Comparison of ENCODE assay signal across 1 cellular context in the genomic region with DNA sequence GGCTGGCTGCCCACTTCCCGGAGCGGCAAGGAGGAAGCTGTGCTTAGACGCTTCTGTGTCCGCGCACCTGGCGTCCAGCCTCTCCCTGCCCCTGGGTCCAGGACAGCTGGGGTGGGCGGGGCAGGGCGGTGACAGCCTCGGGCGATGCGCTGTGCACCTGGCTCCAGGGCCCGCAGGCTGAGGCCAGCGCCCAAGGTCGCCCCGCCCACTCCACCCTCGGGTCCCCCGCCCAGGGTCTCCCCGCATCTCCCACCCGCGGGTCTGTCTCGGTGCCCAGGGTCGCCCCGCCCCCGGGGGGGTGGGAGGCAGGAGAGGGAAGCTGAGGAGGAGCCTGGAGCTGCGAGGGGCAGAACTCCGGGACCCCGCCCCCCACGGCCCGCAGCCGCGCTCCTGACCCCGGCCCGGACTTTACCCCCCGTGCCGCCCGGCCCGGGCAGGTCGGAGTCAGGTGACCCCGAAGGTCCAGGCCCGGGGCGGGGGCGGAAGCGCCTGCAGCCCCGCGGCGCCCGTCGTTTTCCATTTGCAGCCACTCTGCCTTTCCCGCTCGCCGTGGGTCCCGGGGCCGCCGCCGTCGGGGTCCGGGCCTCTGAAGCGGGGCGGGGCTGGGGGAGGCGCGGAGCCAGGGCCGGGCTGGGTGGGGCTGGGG.
TF ChIP-seq lines count a peak whose summit lies in the region.

A gene with protein sequence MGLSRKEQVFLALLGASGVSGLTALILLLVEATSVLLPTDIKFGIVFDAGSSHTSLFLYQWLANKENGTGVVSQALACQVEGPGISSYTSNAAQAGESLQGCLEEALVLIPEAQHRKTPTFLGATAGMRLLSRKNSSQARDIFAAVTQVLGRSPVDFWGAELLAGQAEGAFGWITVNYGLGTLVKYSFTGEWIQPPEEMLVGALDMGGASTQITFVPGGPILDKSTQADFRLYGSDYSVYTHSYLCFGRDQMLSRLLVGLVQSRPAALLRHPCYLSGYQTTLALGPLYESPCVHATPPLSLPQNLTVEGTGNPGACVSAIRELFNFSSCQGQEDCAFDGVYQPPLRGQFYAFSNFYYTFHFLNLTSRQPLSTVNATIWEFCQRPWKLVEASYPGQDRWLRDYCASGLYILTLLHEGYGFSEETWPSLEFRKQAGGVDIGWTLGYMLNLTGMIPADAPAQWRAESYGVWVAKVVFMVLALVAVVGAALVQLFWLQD (minus strand): TSS at position 69 of the 646 bp plus-strand sequence. CDS start 3,072 bp downstream, outside the sequence.

TF ChIP-seq in HepG2, 621 proteins besides CTCF, POLR2A, EP300 and RAD21 (continued from another document and continues in another):
- TF ChIP-seq, protein P1, sequence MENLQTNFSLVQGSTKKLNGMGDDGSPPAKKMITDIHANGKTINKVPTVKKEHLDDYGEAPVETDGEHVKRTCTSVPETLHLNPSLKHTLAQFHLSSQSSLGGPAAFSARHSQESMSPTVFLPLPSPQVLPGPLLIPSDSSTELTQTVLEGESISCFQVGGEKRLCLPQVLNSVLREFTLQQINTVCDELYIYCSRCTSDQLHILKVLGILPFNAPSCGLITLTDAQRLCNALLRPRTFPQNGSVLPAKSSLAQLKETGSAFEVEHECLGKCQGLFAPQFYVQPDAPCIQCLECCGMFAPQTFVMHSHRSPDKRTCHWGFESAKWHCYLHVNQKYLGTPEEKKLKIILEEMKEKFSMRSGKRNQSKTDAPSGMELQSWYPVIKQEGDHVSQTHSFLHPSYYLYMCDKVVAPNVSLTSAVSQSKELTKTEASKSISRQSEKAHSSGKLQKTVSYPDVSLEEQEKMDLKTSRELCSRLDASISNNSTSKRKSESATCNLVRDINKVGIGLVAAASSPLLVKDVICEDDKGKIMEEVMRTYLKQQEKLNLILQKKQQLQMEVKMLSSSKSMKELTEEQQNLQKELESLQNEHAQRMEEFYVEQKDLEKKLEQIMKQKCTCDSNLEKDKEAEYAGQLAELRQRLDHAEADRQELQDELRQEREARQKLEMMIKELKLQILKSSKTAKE (CRISPR knock-in tag; IDR thresholded peaks at IDR 0.05; ENCODE audit: borderline replicate concordance): no peak; the same call in 1 of the 2 replicates
- TF ChIP-seq ZNF557 (CRISPR knock-in tag; IDR thresholded peaks at IDR 0.05) (no peak), ZSCAN20 (CRISPR knock-in tag; IDR thresholded peaks at IDR 0.05; ENCODE audit: borderline replicate concordance) (no peak), ZNF350 (CRISPR knock-in tag; IDR thresholded peaks at IDR 0.05; ENCODE audit: borderline replicate concordance, low read depth) (no peak), MEIS1 (CRISPR knock-in tag; IDR thresholded peaks at IDR 0.05; ENCODE audit: borderline replicate concordance) (peak; percentile 46; the same call in 1 of the 2 replicates), GTF3A (CRISPR knock-in tag; conservative IDR thresholded peaks at IDR 0.05) (no peak), DNMT3B (CRISPR knock-in tag; conservative IDR thresholded peaks at IDR 0.05) (no peak), ZNF441 (CRISPR knock-in tag; IDR thresholded peaks at IDR 0.05; ENCODE audit: borderline replicate concordance) (no peak), ZNF225 (CRISPR knock-in tag; IDR thresholded peaks at IDR 0.05) (no peak), IKZF1 (IDR thresholded peaks at IDR 0.05) (no peak), ZNF337 (CRISPR knock-in tag; IDR thresholded peaks at IDR 0.05; ENCODE audit: borderline replicate concordance, low read depth) (no peak), ZFP41 (CRISPR knock-in tag; IDR thresholded peaks at IDR 0.05; ENCODE audit: borderline replicate concordance) (no peak), NFKBIZ (CRISPR knock-in tag; IDR thresholded peaks at IDR 0.05) (no peak), RBM22 (optimal IDR thresholded peaks at IDR 0.05; ENCODE audit: low read length) (no peak), PITX1 (CRISPR knock-in tag; IDR thresholded peaks at IDR 0.05) (0 out of 2 replicates have a peak, but pooled peaks have one; percentile 16), SRF (IDR thresholded peaks at IDR 0.05; ENCODE audit: low read depth, low read length) (no peak), HNF4A (CRISPR knock-in tag; IDR thresholded peaks at IDR 0.05) (peak; percentile 87), AHR (CRISPR knock-in tag; IDR thresholded peaks at IDR 0.05) (no peak), ZNF207 (IDR thresholded peaks at IDR 0.05; ENCODE audit: borderline replicate concordance) (no peak), ZNF772 (CRISPR knock-in tag; IDR thresholded peaks at IDR 0.05) (peak; percentile 61; the same call in 1 of the 2 replicates), SAP130 (CRISPR knock-in tag; IDR thresholded peaks at IDR 0.05; ENCODE audit: low read depth) (peak; percentile 88), KAT2B (IDR thresholded peaks at IDR 0.05; ENCODE audit: borderline replicate concordance, low read depth, low read length) (no peak), ZNF781 (CRISPR knock-in tag; IDR thresholded peaks at IDR 0.05; ENCODE audit: borderline replicate concordance, not compliant biosample characterization) (no peak), MTA1 (CRISPR knock-in tag; IDR thresholded peaks at IDR 0.05; ENCODE audit: borderline replicate concordance) (peak; percentile 78; the same call in 1 of the 2 replicates), ZNF264 (CRISPR knock-in tag; IDR thresholded peaks at IDR 0.05) (peak; percentile 57; the same call in 1 of the 2 replicates), ZNF292 (CRISPR knock-in tag; IDR thresholded peaks at IDR 0.05; ENCODE audit: borderline replicate concordance, low read depth) (no peak), ZZZ3 (CRISPR knock-in tag; IDR thresholded peaks at IDR 0.05; ENCODE audit: borderline replicate concordance) (no peak), STAT5B (CRISPR knock-in tag; IDR thresholded peaks at IDR 0.05) (no peak), NR2F2 (IDR thresholded peaks at IDR 0.05; ENCODE audit: borderline replicate concordance, low read depth) (peak; percentile 66; the same call in 1 of the 2 replicates), NFIB (CRISPR knock-in tag; IDR thresholded peaks at IDR 0.05; ENCODE audit: borderline replicate concordance) (no peak), SIN3A (IDR thresholded peaks at IDR 0.05; ENCODE audit: borderline replicate concordance, low read depth, low read length) (0 out of 2 replicates have a peak, but pooled peaks have one; percentile 30), ZNF891 (CRISPR knock-in tag; IDR thresholded peaks at IDR 0.05) (no peak)
- TF ChIP-seq, protein P2, sequence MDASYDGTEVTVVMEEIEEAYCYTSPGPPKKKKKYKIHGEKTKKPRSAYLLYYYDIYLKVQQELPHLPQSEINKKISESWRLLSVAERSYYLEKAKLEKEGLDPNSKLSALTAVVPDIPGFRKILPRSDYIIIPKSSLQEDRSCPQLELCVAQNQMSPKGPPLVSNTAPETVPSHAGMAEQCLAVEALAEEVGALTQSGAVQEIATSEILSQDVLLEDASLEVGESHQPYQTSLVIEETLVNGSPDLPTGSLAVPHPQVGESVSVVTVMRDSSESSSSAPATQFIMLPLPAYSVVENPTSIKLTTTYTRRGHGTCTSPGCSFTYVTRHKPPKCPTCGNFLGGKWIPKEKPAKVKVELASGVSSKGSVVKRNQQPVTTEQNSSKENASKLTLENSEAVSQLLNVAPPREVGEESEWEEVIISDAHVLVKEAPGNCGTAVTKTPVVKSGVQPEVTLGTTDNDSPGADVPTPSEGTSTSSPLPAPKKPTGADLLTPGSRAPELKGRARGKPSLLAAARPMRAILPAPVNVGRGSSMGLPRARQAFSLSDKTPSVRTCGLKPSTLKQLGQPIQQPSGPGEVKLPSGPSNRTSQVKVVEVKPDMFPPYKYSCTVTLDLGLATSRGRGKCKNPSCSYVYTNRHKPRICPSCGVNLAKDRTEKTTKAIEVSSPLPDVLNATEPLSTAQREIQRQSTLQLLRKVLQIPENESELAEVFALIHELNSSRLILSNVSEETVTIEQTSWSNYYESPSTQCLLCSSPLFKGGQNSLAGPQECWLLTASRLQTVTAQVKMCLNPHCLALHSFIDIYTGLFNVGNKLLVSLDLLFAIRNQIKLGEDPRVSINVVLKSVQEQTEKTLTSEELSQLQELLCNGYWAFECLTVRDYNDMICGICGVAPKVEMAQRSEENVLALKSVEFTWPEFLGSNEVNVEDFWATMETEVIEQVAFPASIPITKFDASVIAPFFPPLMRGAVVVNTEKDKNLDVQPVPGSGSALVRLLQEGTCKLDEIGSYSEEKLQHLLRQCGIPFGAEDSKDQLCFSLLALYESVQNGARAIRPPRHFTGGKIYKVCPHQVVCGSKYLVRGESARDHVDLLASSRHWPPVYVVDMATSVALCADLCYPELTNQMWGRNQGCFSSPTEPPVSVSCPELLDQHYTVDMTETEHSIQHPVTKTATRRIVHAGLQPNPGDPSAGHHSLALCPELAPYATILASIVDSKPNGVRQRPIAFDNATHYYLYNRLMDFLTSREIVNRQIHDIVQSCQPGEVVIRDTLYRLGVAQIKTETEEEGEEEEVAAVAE (CRISPR knock-in tag; IDR thresholded peaks at IDR 0.05; ENCODE audit: borderline replicate concordance): no peak
- TF ChIP-seq, protein P3, sequence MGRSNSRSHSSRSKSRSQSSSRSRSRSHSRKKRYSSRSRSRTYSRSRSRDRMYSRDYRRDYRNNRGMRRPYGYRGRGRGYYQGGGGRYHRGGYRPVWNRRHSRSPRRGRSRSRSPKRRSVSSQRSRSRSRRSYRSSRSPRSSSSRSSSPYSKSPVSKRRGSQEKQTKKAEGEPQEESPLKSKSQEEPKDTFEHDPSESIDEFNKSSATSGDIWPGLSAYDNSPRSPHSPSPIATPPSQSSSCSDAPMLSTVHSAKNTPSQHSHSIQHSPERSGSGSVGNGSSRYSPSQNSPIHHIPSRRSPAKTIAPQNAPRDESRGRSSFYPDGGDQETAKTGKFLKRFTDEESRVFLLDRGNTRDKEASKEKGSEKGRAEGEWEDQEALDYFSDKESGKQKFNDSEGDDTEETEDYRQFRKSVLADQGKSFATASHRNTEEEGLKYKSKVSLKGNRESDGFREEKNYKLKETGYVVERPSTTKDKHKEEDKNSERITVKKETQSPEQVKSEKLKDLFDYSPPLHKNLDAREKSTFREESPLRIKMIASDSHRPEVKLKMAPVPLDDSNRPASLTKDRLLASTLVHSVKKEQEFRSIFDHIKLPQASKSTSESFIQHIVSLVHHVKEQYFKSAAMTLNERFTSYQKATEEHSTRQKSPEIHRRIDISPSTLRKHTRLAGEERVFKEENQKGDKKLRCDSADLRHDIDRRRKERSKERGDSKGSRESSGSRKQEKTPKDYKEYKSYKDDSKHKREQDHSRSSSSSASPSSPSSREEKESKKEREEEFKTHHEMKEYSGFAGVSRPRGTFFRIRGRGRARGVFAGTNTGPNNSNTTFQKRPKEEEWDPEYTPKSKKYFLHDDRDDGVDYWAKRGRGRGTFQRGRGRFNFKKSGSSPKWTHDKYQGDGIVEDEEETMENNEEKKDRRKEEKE (IDR thresholded peaks at IDR 0.05): no peak
- TF ChIP-seq, protein P4, sequence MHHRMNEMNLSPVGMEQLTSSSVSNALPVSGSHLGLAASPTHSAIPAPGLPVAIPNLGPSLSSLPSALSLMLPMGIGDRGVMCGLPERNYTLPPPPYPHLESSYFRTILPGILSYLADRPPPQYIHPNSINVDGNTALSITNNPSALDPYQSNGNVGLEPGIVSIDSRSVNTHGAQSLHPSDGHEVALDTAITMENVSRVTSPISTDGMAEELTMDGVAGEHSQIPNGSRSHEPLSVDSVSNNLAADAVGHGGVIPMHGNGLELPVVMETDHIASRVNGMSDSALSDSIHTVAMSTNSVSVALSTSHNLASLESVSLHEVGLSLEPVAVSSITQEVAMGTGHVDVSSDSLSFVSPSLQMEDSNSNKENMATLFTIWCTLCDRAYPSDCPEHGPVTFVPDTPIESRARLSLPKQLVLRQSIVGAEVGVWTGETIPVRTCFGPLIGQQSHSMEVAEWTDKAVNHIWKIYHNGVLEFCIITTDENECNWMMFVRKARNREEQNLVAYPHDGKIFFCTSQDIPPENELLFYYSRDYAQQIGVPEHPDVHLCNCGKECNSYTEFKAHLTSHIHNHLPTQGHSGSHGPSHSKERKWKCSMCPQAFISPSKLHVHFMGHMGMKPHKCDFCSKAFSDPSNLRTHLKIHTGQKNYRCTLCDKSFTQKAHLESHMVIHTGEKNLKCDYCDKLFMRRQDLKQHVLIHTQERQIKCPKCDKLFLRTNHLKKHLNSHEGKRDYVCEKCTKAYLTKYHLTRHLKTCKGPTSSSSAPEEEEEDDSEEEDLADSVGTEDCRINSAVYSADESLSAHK (CRISPR knock-in tag; IDR thresholded peaks at IDR 0.05; ENCODE audit: borderline replicate concordance): no peak
- TF ChIP-seq, protein P5, sequence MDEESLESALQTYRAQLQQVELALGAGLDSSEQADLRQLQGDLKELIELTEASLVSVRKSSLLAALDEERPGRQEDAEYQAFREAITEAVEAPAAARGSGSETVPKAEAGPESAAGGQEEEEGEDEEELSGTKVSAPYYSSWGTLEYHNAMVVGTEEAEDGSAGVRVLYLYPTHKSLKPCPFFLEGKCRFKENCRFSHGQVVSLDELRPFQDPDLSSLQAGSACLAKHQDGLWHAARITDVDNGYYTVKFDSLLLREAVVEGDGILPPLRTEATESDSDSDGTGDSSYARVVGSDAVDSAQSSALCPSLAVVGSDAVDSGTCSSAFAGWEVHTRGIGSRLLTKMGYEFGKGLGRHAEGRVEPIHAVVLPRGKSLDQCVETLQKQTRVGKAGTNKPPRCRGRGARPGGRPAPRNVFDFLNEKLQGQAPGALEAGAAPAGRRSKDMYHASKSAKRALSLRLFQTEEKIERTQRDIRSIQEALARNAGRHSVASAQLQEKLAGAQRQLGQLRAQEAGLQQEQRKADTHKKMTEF (CRISPR knock-in tag; IDR thresholded peaks at IDR 0.05): peak; percentile 90
- TF ChIP-seq, protein P6, sequence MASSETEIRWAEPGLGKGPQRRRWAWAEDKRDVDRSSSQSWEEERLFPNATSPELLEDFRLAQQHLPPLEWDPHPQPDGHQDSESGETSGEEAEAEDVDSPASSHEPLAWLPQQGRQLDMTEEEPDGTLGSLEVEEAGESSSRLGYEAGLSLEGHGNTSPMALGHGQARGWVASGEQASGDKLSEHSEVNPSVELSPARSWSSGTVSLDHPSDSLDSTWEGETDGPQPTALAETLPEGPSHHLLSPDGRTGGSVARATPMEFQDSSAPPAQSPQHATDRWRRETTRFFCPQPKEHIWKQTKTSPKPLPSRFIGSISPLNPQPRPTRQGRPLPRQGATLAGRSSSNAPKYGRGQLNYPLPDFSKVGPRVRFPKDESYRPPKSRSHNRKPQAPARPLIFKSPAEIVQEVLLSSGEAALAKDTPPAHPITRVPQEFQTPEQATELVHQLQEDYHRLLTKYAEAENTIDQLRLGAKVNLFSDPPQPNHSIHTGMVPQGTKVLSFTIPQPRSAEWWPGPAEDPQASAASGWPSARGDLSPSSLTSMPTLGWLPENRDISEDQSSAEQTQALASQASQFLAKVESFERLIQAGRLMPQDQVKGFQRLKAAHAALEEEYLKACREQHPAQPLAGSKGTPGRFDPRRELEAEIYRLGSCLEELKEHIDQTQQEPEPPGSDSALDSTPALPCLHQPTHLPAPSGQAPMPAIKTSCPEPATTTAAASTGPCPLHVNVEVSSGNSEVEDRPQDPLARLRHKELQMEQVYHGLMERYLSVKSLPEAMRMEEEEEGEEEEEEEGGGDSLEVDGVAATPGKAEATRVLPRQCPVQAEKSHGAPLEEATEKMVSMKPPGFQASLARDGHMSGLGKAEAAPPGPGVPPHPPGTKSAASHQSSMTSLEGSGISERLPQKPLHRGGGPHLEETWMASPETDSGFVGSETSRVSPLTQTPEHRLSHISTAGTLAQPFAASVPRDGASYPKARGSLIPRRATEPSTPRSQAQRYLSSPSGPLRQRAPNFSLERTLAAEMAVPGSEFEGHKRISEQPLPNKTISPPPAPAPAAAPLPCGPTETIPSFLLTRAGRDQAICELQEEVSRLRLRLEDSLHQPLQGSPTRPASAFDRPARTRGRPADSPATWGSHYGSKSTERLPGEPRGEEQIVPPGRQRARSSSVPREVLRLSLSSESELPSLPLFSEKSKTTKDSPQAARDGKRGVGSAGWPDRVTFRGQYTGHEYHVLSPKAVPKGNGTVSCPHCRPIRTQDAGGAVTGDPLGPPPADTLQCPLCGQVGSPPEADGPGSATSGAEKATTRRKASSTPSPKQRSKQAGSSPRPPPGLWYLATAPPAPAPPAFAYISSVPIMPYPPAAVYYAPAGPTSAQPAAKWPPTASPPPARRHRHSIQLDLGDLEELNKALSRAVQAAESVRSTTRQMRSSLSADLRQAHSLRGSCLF (CRISPR knock-in tag; IDR thresholded peaks at IDR 0.05; ENCODE audit: borderline replicate concordance): no peak
